In genomic region chr9:40196165-40196714, GRCh38 we compare ENCODE assay signal across 7 cellular contexts.
DNase-seq lines count a peak whose midpoint lies in the region; ATAC-seq, FAIRE-seq and TF ChIP-seq lines count a peak whose summit lies in the region.
"Not testable (repeated sequence)": the region's sequence is repeated elsewhere in the genome, so short reads cannot be mapped to it uniquely, and the experiment has no call there.

No MANE protein-coding gene starts in this region.

- H3K27me3 Mint-ChIP-seq in activated CD8-positive, alpha-beta memory T cell treated with anti-CD3 and anti-CD28 coated beads, Interleukin-2, amount 10 ng/mL, durations not matched to agents 7 days and 5 days = not testable (repeated sequence)

- TF ChIP-seq POLR2A in spleen (IDR thresholded peaks at IDR 0.05) = not testable (repeated sequence)

- H3K27ac Mint-ChIP-seq in activated CD8-positive, alpha-beta memory T cell treated with anti-CD3 and anti-CD28 coated beads, Interleukin-2, amount 10 ng/mL, durations not matched to agents 7 days and 5 days = not testable (repeated sequence)

- DNase-seq in CD1c-positive myeloid dendritic cell (ENCODE audit: extremely low spot score) (peak; percentile 0), HL-60 (ENCODE audit: low read depth in 1 of 2, low spot score in 1 of 2) (peak; percentile 20 to 66), NAMALWA (ENCODE audit: low spot score) (peak; percentile 9), RPMI8226 (peak; percentile 1), kidney (peak; percentile 31), spleen (peak; percentile 47)
- peak; percentile 49 for DNase-seq in activated CD8-positive, alpha-beta memory T cell treated with anti-CD3 and anti-CD28 coated beads, Interleukin-2, amount 10 ng/mL, durations not matched to agents 7 days and 5 days

- H3K27ac ChIP-seq in HL-60 (replicated peaks); kidney (ENCODE audit: low read depth in 2 of 2, low read length in 2 of 2); spleen: not testable (repeated sequence)

- not testable (repeated sequence) for FAIRE-seq in kidney (lab: Jason Lieb, UNC)

- H3K9me3 Mint-ChIP-seq in activated CD8-positive, alpha-beta memory T cell treated with anti-CD3 and anti-CD28 coated beads, Interleukin-2, amount 10 ng/mL, durations not matched to agents 7 days and 5 days (ENCODE audit: low read depth) = not testable (repeated sequence)

- not testable (repeated sequence) for TF ChIP-seq CTCF in HL-60 (IDR thresholded peaks at IDR 0.05; ENCODE audit: insufficient read depth, low read length); kidney (IDR thresholded peaks at IDR 0.05; ENCODE audit: borderline replicate concordance, extremely low read depth, insufficient read depth); spleen (IDR thresholded peaks at IDR 0.05 in 8 of 11, conservative IDR thresholded peaks at IDR 0.05 in 3 of 11)

- WGBS in spleen, 5 donors = 68 to 91% (median 75%) methylated on average over 10 to 14 of the region's 15 CpGs

- H3K36me3 ChIP-seq in kidney (ENCODE audit: control insufficient read depth in 1 of 2, insufficient read depth in 2 of 2, low read length in 2 of 2); spleen: not testable (repeated sequence)

- H3K36me3 Mint-ChIP-seq in activated CD8-positive, alpha-beta memory T cell treated with anti-CD3 and anti-CD28 coated beads, Interleukin-2, amount 10 ng/mL, durations not matched to agents 7 days and 5 days = not testable (repeated sequence)

- CTCF ChIA-PET in activated CD8-positive, alpha-beta memory T cell treated with anti-CD3 and anti-CD28 coated beads, Interleukin-2, amount 10 ng/mL, durations not matched to agents 7 days and 5 days (lab: Charles Lee) = not testable (repeated sequence)

- not testable (repeated sequence) for H3K4me1 Mint-ChIP-seq in activated CD8-positive, alpha-beta memory T cell treated with anti-CD3 and anti-CD28 coated beads, Interleukin-2, amount 10 ng/mL, durations not matched to agents 7 days and 5 days

- H3K4me1 ChIP-seq in kidney (ENCODE audit: control insufficient read depth in 1 of 2, insufficient read depth in 1 of 2, low read depth in 1 of 2, low read length in 2 of 2); spleen: not testable (repeated sequence)

- intact Hi-C loops in kidney (cut with DNase I); spleen (cut with DNase I; ENCODE audit: low total_unique reads): not testable (repeated sequence)

- not testable (repeated sequence) for H3K4me3 Mint-ChIP-seq in activated CD8-positive, alpha-beta memory T cell treated with anti-CD3 and anti-CD28 coated beads, Interleukin-2, amount 10 ng/mL, durations not matched to agents 7 days and 5 days

- not testable (repeated sequence) for H3K27me3 ChIP-seq in HL-60 (ENCODE audit: insufficient read depth, poor library complexity, severe bottlenecking); spleen (replicated peaks in 1 of 7)

- ATAC-seq in activated CD8-positive, alpha-beta memory T cell treated with anti-CD3 and anti-CD28 coated beads, Interleukin-2, amount 10 ng/mL, durations not matched to agents 7 days and 5 days = not testable (repeated sequence)

- not testable (repeated sequence) for H3K9me3 ChIP-seq in kidney (ENCODE audit: control insufficient read depth in 1 of 2, low read length in 2 of 2); spleen

- not testable (repeated sequence) for H3K9ac ChIP-seq in kidney (ENCODE audit: low read length in 2 of 2)

- H3K4me3 ChIP-seq in HL-60 (replicated peaks; ENCODE audit: insufficient read depth, low read length); kidney (ENCODE audit: low read length in 2 of 2); spleen: not testable (repeated sequence)
